In the genomic region with DNA sequence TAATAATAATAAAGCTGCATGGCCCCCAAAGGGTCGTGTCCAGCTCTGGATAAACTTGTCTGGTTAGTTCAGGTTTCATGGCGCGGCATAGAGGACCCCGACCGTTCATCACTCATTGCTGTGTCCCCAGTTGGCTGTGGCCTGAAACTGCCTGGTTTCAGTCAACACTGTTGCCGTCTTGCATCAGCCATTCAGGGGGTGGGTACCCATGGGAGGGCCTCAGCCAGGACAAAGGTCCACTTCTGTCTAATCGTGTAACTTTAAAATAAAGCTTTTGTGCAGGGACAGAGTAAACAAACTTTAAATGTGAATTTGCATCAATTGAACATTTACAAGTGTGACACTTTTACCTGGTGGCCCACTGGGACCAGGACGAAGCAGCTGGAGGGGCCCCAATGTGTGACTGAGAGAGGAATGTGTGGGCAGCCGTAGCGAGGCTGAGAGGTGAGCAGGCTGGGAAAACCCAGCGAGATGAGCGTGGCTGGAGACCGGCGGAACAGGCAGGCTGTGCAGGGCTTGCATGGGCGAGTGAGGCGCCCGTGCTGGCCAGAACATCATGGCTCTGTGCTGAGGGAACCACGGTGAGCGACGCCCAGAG, we compare ENCODE assay signal across 33 cellular contexts. TPM values are rescaled to one million over a fixed set of nuclear protein-coding genes. Genes with fewer than 3 reads are reported as not detected.
DNase-seq lines count a peak whose midpoint lies in the region; ATAC-seq and TF ChIP-seq lines count a peak whose summit lies in the region.
"Had no signal": no experiment of that assay in that cellular context is flagged by ENCODE, and none has a peak within 500 bp of the region (broad histone marks: within the 10 kb centered on the region; RNA-seq: fewer than 3 reads in every experiment).

No MANE protein-coding gene starts in this region.

- no peaks in the 10 kb centered on the region for H3K4me1 ChIP-seq in left lung
- H3K4me1 ChIP-seq: A549, pancreas, right atrium auricular region, spleen had no signal

- H3K4me3 Mint-ChIP-seq in nephron progenitor cell, result no peak overlapping the region
- H3K4me3 Mint-ChIP-seq: activated CD4-positive, alpha-beta T cell treated with anti-CD3 and anti-CD28 coated beads for 36 hours; activated CD8-positive, alpha-beta T cell treated with anti-CD3 and anti-CD28 coated beads for 36 hours; activated T-helper 1 cell treated with anti-CD3 and anti-CD28 coated beads, Interleukin-12 subunit alpha, Interleukin-12 subunit beta, Interleukin-2, Interleukin-4 antibody, amounts not matched to agents 30 ng/mL and 10 ng/mL and 1 ng/mL, durations not matched to agents 14 hours and 24 hours and 36 hours; CD4-positive, CD25-positive, alpha-beta regulatory T cell; central memory CD8-positive, alpha-beta T cell; dendritic cell treated with granulocyte-macrophage colony-stimulating factor and Interleukin-4, amounts not matched to agents 40 ng/mL and 50 ng/mL, for 4 days; stimulated activated naive CD8-positive, alpha-beta T cell treated with anti-CD3 and anti-CD28 coated beads, Interleukin-15, Interleukin-2, amounts not matched to agents 100 ng/mL and 50 ng/mL, for 24 hours had no signal

- no peak for TF ChIP-seq CTCF in nephron progenitor cell (IDR thresholded peaks at IDR 0.05)
- TF ChIP-seq CTCF in left lung (IDR thresholded peaks at IDR 0.05), result no peak

- no peak overlapping the region for H3K4me3 ChIP-seq in left lung
- H3K4me3 ChIP-seq: A549, MG63, pancreas, right atrium auricular region, spleen, thoracic aorta had no signal

- intact Hi-C loops in left lung (cut with DNase I), result no loop called here

- peak; percentile 79 for ATAC-seq in GM19351 (IDR thresholded peaks at IDR 0.05; ENCODE audit: unreplicated experiment)
- ATAC-seq in GM18909 (IDR thresholded peaks at IDR 0.05; ENCODE audit: poor library complexity, unreplicated experiment), result no peak
- ATAC-seq in left lung, result no peak
- ATAC-seq: A549; activated CD4-positive, alpha-beta T cell treated with anti-CD3 and anti-CD28 coated beads for 36 hours; activated CD8-positive, alpha-beta T cell treated with anti-CD3 and anti-CD28 coated beads for 36 hours; pancreas had no signal

- no peaks in the 10 kb centered on the region for H3K36me3 ChIP-seq in left lung
- H3K36me3 ChIP-seq: MG63, pancreas, right atrium auricular region, spleen, thoracic aorta had no signal

- H3K9me3 Mint-ChIP-seq in nephron progenitor cell, result peaks cover 3% of the 10 kb centered on the region
- H3K9me3 Mint-ChIP-seq: activated CD8-positive, alpha-beta T cell treated with anti-CD3 and anti-CD28 coated beads for 36 hours; activated T-helper 1 cell treated with anti-CD3 and anti-CD28 coated beads, Interleukin-12 subunit alpha, Interleukin-12 subunit beta, Interleukin-2, Interleukin-4 antibody, amounts not matched to agents 30 ng/mL and 10 ng/mL and 1 ng/mL, durations not matched to agents 14 hours and 24 hours and 36 hours; CD4-positive, CD25-positive, alpha-beta regulatory T cell; central memory CD8-positive, alpha-beta T cell; dendritic cell treated with granulocyte-macrophage colony-stimulating factor and Interleukin-4, amounts not matched to agents 40 ng/mL and 50 ng/mL, for 4 days; stimulated activated naive CD8-positive, alpha-beta T cell treated with anti-CD3 and anti-CD28 coated beads, Interleukin-15, Interleukin-2, amounts not matched to agents 100 ng/mL and 50 ng/mL, for 24 hours had no signal

- H3K27me3 Mint-ChIP-seq in nephron progenitor cell (ENCODE audit: low read depth, poor library complexity), result peaks cover 3% of the 10 kb centered on the region

- no peaks in the 10 kb centered on the region for H3K9me3 ChIP-seq in left lung
- H3K9me3 ChIP-seq: A549, MG63, pancreas, right atrium auricular region, spleen, thoracic aorta had no signal

- H3K36me3 Mint-ChIP-seq in nephron progenitor cell (ENCODE audit: low read depth), result no peaks in the 10 kb centered on the region
- H3K36me3 Mint-ChIP-seq: CD4-positive, CD25-positive, alpha-beta regulatory T cell had no signal

- H3K27ac Mint-ChIP-seq in nephron progenitor cell, result peak overlapping the region; percentile 78
- H3K27ac Mint-ChIP-seq: activated CD4-positive, alpha-beta T cell treated with anti-CD3 and anti-CD28 coated beads for 36 hours; activated CD8-positive, alpha-beta T cell treated with anti-CD3 and anti-CD28 coated beads for 36 hours; activated T-helper 1 cell treated with anti-CD3 and anti-CD28 coated beads, Interleukin-12 subunit alpha, Interleukin-12 subunit beta, Interleukin-2, Interleukin-4 antibody, amounts not matched to agents 30 ng/mL and 10 ng/mL and 1 ng/mL, durations not matched to agents 14 hours and 24 hours and 36 hours; CD4-positive, CD25-positive, alpha-beta regulatory T cell; dendritic cell treated with granulocyte-macrophage colony-stimulating factor and Interleukin-4, amounts not matched to agents 40 ng/mL and 50 ng/mL, for 4 days; stimulated activated naive CD8-positive, alpha-beta T cell treated with anti-CD3 and anti-CD28 coated beads, Interleukin-15, Interleukin-2, amounts not matched to agents 100 ng/mL and 50 ng/mL, for 24 hours had no signal

- DNase-seq in NCI-H526 (lab: John Stamatoyannopoulos, UW), result peak; percentile 44 to 82
- peak; percentile 30 for DNase-seq in iPS-NIHi7 (ENCODE audit: extremely low spot score)
- DNase-seq in nephron progenitor cell, result no peak
- no peak for DNase-seq in A172 (ENCODE audit: low spot score)
- DNase-seq in left lung, result no peak
- no peak for DNase-seq in NCI-H2227 (lab: John Stamatoyannopoulos, UW; ENCODE audit: unreplicated experiment)
- DNase-seq: activated CD4-positive, alpha-beta T cell treated with anti-CD3 and anti-CD28 coated beads for 36 hours; activated CD8-positive, alpha-beta memory T cell treated with anti-CD3 and anti-CD28 coated beads, Interleukin-2, amount 50 U/mL, for 48 hours; activated CD8-positive, alpha-beta T cell treated with anti-CD3 and anti-CD28 coated beads for 36 hours; activated naive CD4-positive, alpha-beta T cell treated with Interleukin-2 at 50 U/mL for 16 hours; CD4-positive, CD25-positive, alpha-beta regulatory T cell; MG63; NCI-H1417 treated with DMSO at 0.1 percent for 48 hours; NCI-H2107; NCI-H774; pancreas; SHP77 treated with DMSO at 0.1 percent for 48 hours; spleen; stimulated activated CD4-positive, alpha-beta T cell treated with anti-CD3 and anti-CD28 coated beads, Interleukin-2, amount 100 ng/mL, for 24 hours; stimulated activated CD8-positive, alpha-beta memory T cell treated with anti-CD3 and anti-CD28 coated beads, Interleukin-4, amount 100 ng/mL, for 48 hours had no signal

- H3K4me1 Mint-ChIP-seq in nephron progenitor cell, result peaks cover 73% of the 10 kb centered on the region
- H3K4me1 Mint-ChIP-seq: activated CD4-positive, alpha-beta T cell treated with anti-CD3 and anti-CD28 coated beads for 36 hours; CD4-positive, CD25-positive, alpha-beta regulatory T cell; central memory CD8-positive, alpha-beta T cell had no signal

- H3K27ac ChIP-seq in left lung, result no peak overlapping the region
- H3K27ac ChIP-seq: A549, KMS-11, pancreas, right atrium auricular region, spleen, thoracic aorta had no signal

- H3K27me3 ChIP-seq in left lung, result no peaks in the 10 kb centered on the region
- H3K27me3 ChIP-seq: pancreas, right atrium auricular region had no signal

RNA-seq across cellular contexts. Expression of gene UNC93A, which starts 22.3 kb away (rescaled TPM):
- total RNA-seq in A172 (2014; rRNA removed; shearing (Covaris generic)), result not detected in 2 replicates
- total RNA-seq in left lung, result not detected
- total RNA-seq: activated CD4-positive, alpha-beta T cell treated with anti-CD3 and anti-CD28 coated beads for 36 hours; activated CD8-positive, alpha-beta T cell treated with anti-CD3 and anti-CD28 coated beads for 36 hours; activated T-helper 1 cell treated with anti-CD3 and anti-CD28 coated beads, Interleukin-12 subunit alpha, Interleukin-12 subunit beta, Interleukin-2, Interleukin-4 antibody, amounts not matched to agents 30 ng/mL and 10 ng/mL and 1 ng/mL, durations not matched to agents 14 hours and 24 hours and 36 hours; CD4-positive, CD25-positive, alpha-beta regulatory T cell; fibroblast of villous mesenchyme; HT1080; lung microvascular endothelial cell; pancreas; right atrium auricular region; spleen; thoracic aorta had no signal

RNA-seq across cellular contexts. Expression of gene TTLL2, which starts 56.1 kb away (rescaled TPM):
- total RNA-seq in A172 (2014; rRNA removed; shearing (Covaris generic)), result not detected in 2 replicates
- not detected for total RNA-seq in left lung
- total RNA-seq: activated CD4-positive, alpha-beta T cell treated with anti-CD3 and anti-CD28 coated beads for 36 hours; activated CD8-positive, alpha-beta T cell treated with anti-CD3 and anti-CD28 coated beads for 36 hours; activated T-helper 1 cell treated with anti-CD3 and anti-CD28 coated beads, Interleukin-12 subunit alpha, Interleukin-12 subunit beta, Interleukin-2, Interleukin-4 antibody, amounts not matched to agents 30 ng/mL and 10 ng/mL and 1 ng/mL, durations not matched to agents 14 hours and 24 hours and 36 hours; CD4-positive, CD25-positive, alpha-beta regulatory T cell; fibroblast of villous mesenchyme; HT1080; lung microvascular endothelial cell; pancreas; right atrium auricular region; spleen; thoracic aorta had no signal

Comparison
In these comparisons a context has a peak if more than half of its experiments do, and no peak if none do; other contexts are left out.
1. DNase-seq: peak in NCI-H526 (2 of 2) and iPS-NIHi7 (single experiment); none in nephron progenitor cell (single experiment), A172 (single experiment), left lung (0 of 2) and NCI-H2227 (single experiment).